ENCODE assay signal across 13 cellular contexts in genomic region chr18:32057624-32058165, GRCh38.
"Had no signal": no experiment of that assay in that cellular context is flagged by ENCODE, and none has a peak within 500 bp of the region (broad histone marks: within the 10 kb centered on the region; RNA-seq: fewer than 3 reads in every experiment).

No MANE protein-coding gene starts in this region.

- H3K9me3 Mint-ChIP-seq: activated naive CD8-positive, alpha-beta T cell treated with anti-CD3 and anti-CD28 coated beads for 36 hours; naive B cell had no signal

- H3K9me3 ChIP-seq: lower lobe of right lung, uterus had no signal

- H3K4me1 ChIP-seq: lower lobe of right lung, uterus had no signal

- H3K27me3 Mint-ChIP-seq: activated naive CD8-positive, alpha-beta T cell treated with anti-CD3 and anti-CD28 coated beads for 36 hours; naive B cell had no signal

- H3K4me3 Mint-ChIP-seq: activated naive CD8-positive, alpha-beta T cell treated with anti-CD3 and anti-CD28 coated beads for 36 hours; naive B cell had no signal

- ATAC-seq: lower lobe of right lung had no signal

- H3K27me3 ChIP-seq: uterus had no signal

- H3K27ac Mint-ChIP-seq: activated naive CD8-positive, alpha-beta T cell treated with anti-CD3 and anti-CD28 coated beads for 36 hours had no signal

- H3K27ac ChIP-seq: lower lobe of right lung, skin epidermis, uterus, WERI-Rb-1 had no signal

- H3K36me3 ChIP-seq: lower lobe of right lung, uterus, WERI-Rb-1 had no signal

- H3K4me3 ChIP-seq: lower lobe of right lung, skin epidermis, uterus had no signal

- DNase-seq: activated CD4-positive, alpha-beta T cell treated with anti-CD3 and anti-CD28 coated beads for 4 hours; activated CD8-positive, alpha-beta memory T cell treated with anti-CD3 and anti-CD28 coated beads for 24 hours; activated naive CD8-positive, alpha-beta T cell treated with anti-CD3 and anti-CD28 coated beads for 36 hours; anterior cingulate cortex; effector CD4-positive, alpha-beta T cell; foreskin melanocyte; lower lobe of right lung; naive B cell; posterior cingulate gyrus; T1000; uterus; WERI-Rb-1 had no signal
